8 cellular contexts compared by ENCODE assay signal in genomic region chr1:229624906-229625871, GRCh38. TPM values are rescaled to one million over a fixed set of nuclear protein-coding genes. Genes with fewer than 3 reads are reported as not detected.
A peak's percentile ranks its signal among the peaks of the same experiment; 100 is the strongest.
DNase-seq lines count a peak whose midpoint lies in the region; ATAC-seq and TF ChIP-seq lines count a peak whose summit lies in the region.

No MANE protein-coding gene starts in this region.

- WGBS in thyroid gland, 2 donors, result 6% methylated on average over 26 to 32 of the region's 86 CpGs

- peak overlapping the region; percentile 82 for H3K27ac Mint-ChIP-seq in activated naive CD4-positive, alpha-beta T cell treated with anti-CD3 and anti-CD28 coated beads for 36 hours
- peak overlapping the region; percentile 88 for H3K27ac Mint-ChIP-seq in osteocyte (ENCODE audit: unreplicated experiment)

- no peak for TF ChIP-seq POLR2A in thyroid gland (IDR thresholded peaks at IDR 0.05)

- CTCF ChIA-PET in activated naive CD4-positive, alpha-beta T cell treated with anti-CD3 and anti-CD28 coated beads for 36 hours (lab: Charles Lee), result no interaction called here

- peaks cover 14% of the 10 kb centered on the region for H3K36me3 Mint-ChIP-seq in activated naive CD4-positive, alpha-beta T cell treated with anti-CD3 and anti-CD28 coated beads for 36 hours (ENCODE audit: low read depth)
- peaks cover 5% of the 10 kb centered on the region for H3K36me3 Mint-ChIP-seq in osteocyte (ENCODE audit: unreplicated experiment)

- peaks cover 18% of the 10 kb centered on the region for H3K4me1 ChIP-seq in HUES6 (ENCODE audit: control insufficient read depth, insufficient read depth, low read length)
- peaks cover 12 to 19% of the 10 kb centered on the region in 2 donors for H3K4me1 ChIP-seq in thyroid gland

- DNase-seq in D341Med (ENCODE audit: low spot score), result peak; percentile 97
- DNase-seq in SIG-M5 (lab: John Stamatoyannopoulos, UW), result peak; percentile 60
- peak; percentile 52 for DNase-seq in activated naive CD4-positive, alpha-beta T cell treated with anti-CD3 and anti-CD28 coated beads for 36 hours
- peak; percentile 26 for DNase-seq in globus pallidus (ENCODE audit: low spot score)
- DNase-seq in osteocyte (ENCODE audit: extremely low spot score, unreplicated experiment), result no peak
- DNase-seq in thyroid gland, result peak; percentile 48 to 57

- peak; percentile 36 for ATAC-seq in GM21390 (IDR thresholded peaks at IDR 0.05; ENCODE audit: unreplicated experiment)

- H3K36me3 ChIP-seq in HUES6 (ENCODE audit: control insufficient read depth, insufficient read depth, low read length) (0 out of 2 replicates have a peak, but pooled peaks cover 5% of the 10 kb centered on the region), thyroid gland (no peaks in the 10 kb centered on the region)

- H3K27ac ChIP-seq in HUES6 (ENCODE audit: low read depth, low read length) (no peak overlapping the region), thyroid gland (peak overlapping the region in 1 of 3 donors; percentile 83)

- H3K9me3 ChIP-seq in HUES6 (ENCODE audit: control insufficient read depth, insufficient read depth, low read depth, low read length) (no peaks in the 10 kb centered on the region), thyroid gland (no peaks in the 10 kb centered on the region)

- TF ChIP-seq CTCF in osteocyte (IDR thresholded peaks at IDR 0.05) (no peak), thyroid gland (IDR thresholded peaks at IDR 0.05) (peak in 1 of 6 experiments; percentile 5)

- intact Hi-C loops in activated naive CD4-positive, alpha-beta T cell treated with anti-CD3 and anti-CD28 coated beads for 36 hours (cut with micrococcal nuclease), result loop anchor here (10.0 kb wide), 1 partner anchor 1350 kb away; the partner anchor contains the start of genes ARV1 and TTC13
- intact Hi-C loops in thyroid gland (cut with DNase I), result loop anchor here (5.0 kb wide), 1 partner anchor 68 kb away; the partner anchor contains the start of gene ABCB10

- peaks cover 53% of the 10 kb centered on the region for H3K4me1 Mint-ChIP-seq in activated naive CD4-positive, alpha-beta T cell treated with anti-CD3 and anti-CD28 coated beads for 36 hours (ENCODE audit: low read depth)
- H3K4me1 Mint-ChIP-seq in osteocyte (ENCODE audit: unreplicated experiment), result peaks cover 40% of the 10 kb centered on the region

- H3K9me3 Mint-ChIP-seq in activated naive CD4-positive, alpha-beta T cell treated with anti-CD3 and anti-CD28 coated beads for 36 hours, result no peaks in the 10 kb centered on the region
- H3K9me3 Mint-ChIP-seq in osteocyte (ENCODE audit: unreplicated experiment), result no peaks in the 10 kb centered on the region

- H3K4me3 Mint-ChIP-seq in activated naive CD4-positive, alpha-beta T cell treated with anti-CD3 and anti-CD28 coated beads for 36 hours, result peak overlapping the region; percentile 91
- peak overlapping the region; percentile 94 for H3K4me3 Mint-ChIP-seq in osteocyte (ENCODE audit: unreplicated experiment)

- H3K4me3 ChIP-seq in HUES6 (ENCODE audit: low read depth, low read length), result peak overlapping the region; percentile 95
- H3K4me3 ChIP-seq in thyroid gland (replicated peaks in 1 of 3), result peak overlapping the region; percentile 64 to 89 (median 70)

- no peaks in the 10 kb centered on the region for H3K27me3 Mint-ChIP-seq in activated naive CD4-positive, alpha-beta T cell treated with anti-CD3 and anti-CD28 coated beads for 36 hours (ENCODE audit: low read depth)
- H3K27me3 Mint-ChIP-seq in osteocyte (ENCODE audit: unreplicated experiment), result no peaks in the 10 kb centered on the region

- H3K9ac ChIP-seq in HUES6 (ENCODE audit: low read length), result peak overlapping the region; percentile 92

- H3K27me3 ChIP-seq in HUES6 (ENCODE audit: control insufficient read depth, insufficient read depth, low read length) (no peaks in the 10 kb centered on the region), thyroid gland (no peaks in the 10 kb centered on the region)

RNA-seq across cellular contexts. Expression of gene TAF5L, which starts 0.7 kb away (rescaled TPM):
- 10 to 100 TPM; 10.3 TPM for total RNA-seq in activated naive CD4-positive, alpha-beta T cell treated with anti-CD3 and anti-CD28 coated beads for 36 hours
- total RNA-seq in osteocyte (18.3 and 18.4 TPM in 2 replicates), thyroid gland (10 to 100 TPM; 14.9 to 26.1 (median 18.4) TPM)

RNA-seq across cellular contexts. Expression of gene URB2, which starts 0.9 kb away (rescaled TPM):
- 10 to 100 TPM in 1 of 2 experiments, 1 to 10 TPM in 1; 9.5 to 10.0 TPM for total RNA-seq in activated naive CD4-positive, alpha-beta T cell treated with anti-CD3 and anti-CD28 coated beads for 36 hours
- 11.1 and 11.5 TPM in 2 replicates for total RNA-seq in osteocyte
- 10 to 100 TPM in 1 of 4 donors, 1 to 10 TPM in 3; 6.4 to 14.9 (median 7.1) TPM for total RNA-seq in thyroid gland
